Comparison of ENCODE assay signal across 8 cellular contexts in genomic region chr15:78149068-78149804, GRCh38. TPM values are rescaled to one million over a fixed set of nuclear protein-coding genes. Genes with fewer than 3 reads are reported as not detected.
DNase-seq lines count a peak whose midpoint lies in the region; ATAC-seq and TF ChIP-seq lines count a peak whose summit lies in the region.

TSS of gene IDH3A (plus strand) at chr15:78149362. CDS start at chr15:78149404, 42 bp downstream.

- no peaks in the 10 kb centered on the region for H3K9me3 ChIP-seq in SU-DHL-6 (ENCODE audit: insufficient read depth, low read length)
- H3K9me3 ChIP-seq in ovary, result no peaks in the 10 kb centered on the region
- H3K9me3 ChIP-seq in thymus (ENCODE audit: control insufficient read depth), result no peaks in the 10 kb centered on the region

- 0% methylated on average over 27 to 79 of the region's 79 CpGs for WGBS in ovary, 3 donors
- WGBS in thymus, result under 1% methylated on average over 79 of the region's 79 CpGs

- H3K36me3 Mint-ChIP-seq in activated naive CD8-positive, alpha-beta T cell treated with anti-CD3 and anti-CD28 coated beads, Interleukin-2, amount 10 ng/mL, durations not matched to agents 7 days and 5 days, result peaks cover 13% of the 10 kb centered on the region

- H3K27me3 Mint-ChIP-seq in activated naive CD8-positive, alpha-beta T cell treated with anti-CD3 and anti-CD28 coated beads, Interleukin-2, amount 10 ng/mL, durations not matched to agents 7 days and 5 days, result no peaks in the 10 kb centered on the region

- peak within 1 kb of the TSS; percentile 92 for H3K4me3 ChIP-seq in GM12865 (ENCODE audit: low read depth, low read length)
- H3K4me3 ChIP-seq in SU-DHL-6 (ENCODE audit: insufficient read depth, low read length, poor library complexity, severe bottlenecking), result peak within 1 kb of the TSS; percentile 98
- H3K4me3 ChIP-seq in ovary, result peak within 1 kb of the TSS; percentile 59
- peak within 1 kb of the TSS; percentile 94 for H3K4me3 ChIP-seq in thymus (ENCODE audit: low read length)

- no peaks in the 10 kb centered on the region for H3K36me3 ChIP-seq in SU-DHL-6 (ENCODE audit: low read length)
- no peaks in the 10 kb centered on the region for H3K36me3 ChIP-seq in ovary
- H3K36me3 ChIP-seq in thymus (ENCODE audit: control insufficient read depth, insufficient read depth), result peaks cover 7% of the 10 kb centered on the region

- peak within 1 kb of the TSS; percentile 96 for H3K4me3 Mint-ChIP-seq in activated naive CD8-positive, alpha-beta T cell treated with anti-CD3 and anti-CD28 coated beads, Interleukin-2, amount 10 ng/mL, durations not matched to agents 7 days and 5 days

- peak; percentile 82 for TF ChIP-seq POLR2A in ovary (IDR thresholded peaks at IDR 0.05)

- H2AFZ ChIP-seq in SU-DHL-6 (ENCODE audit: low read depth, low read length, severe bottlenecking), result peak within 1 kb of the TSS; percentile 76

- peak within 1 kb of the TSS; percentile 85 for H3K27ac Mint-ChIP-seq in activated naive CD8-positive, alpha-beta T cell treated with anti-CD3 and anti-CD28 coated beads, Interleukin-2, amount 10 ng/mL, durations not matched to agents 7 days and 5 days

- no peaks in the 10 kb centered on the region for H3K9me2 ChIP-seq in SU-DHL-6 (replicated peaks; ENCODE audit: insufficient read depth, low read length)

- peak; percentile 87 for ATAC-seq in HG02759 (IDR thresholded peaks at IDR 0.05; ENCODE audit: unreplicated experiment)
- ATAC-seq in activated naive CD8-positive, alpha-beta T cell treated with anti-CD3 and anti-CD28 coated beads, Interleukin-2, amount 10 ng/mL, durations not matched to agents 7 days and 5 days (ENCODE audit: low read depth), result peak; percentile 95

- no peaks in the 10 kb centered on the region for H3K9me3 Mint-ChIP-seq in activated naive CD8-positive, alpha-beta T cell treated with anti-CD3 and anti-CD28 coated beads, Interleukin-2, amount 10 ng/mL, durations not matched to agents 7 days and 5 days

- DNase-seq in GM12865 (ENCODE audit: low read depth), result peak; percentile 99
- peak; percentile 95 to 99 (median 98) for DNase-seq in NCI-H1417 (lab: John Stamatoyannopoulos, UW)
- DNase-seq in activated naive CD8-positive, alpha-beta T cell treated with anti-CD3 and anti-CD28 coated beads, Interleukin-2, amount 10 ng/mL, durations not matched to agents 7 days and 5 days, result peak; percentile 100
- DNase-seq in head of caudate nucleus, result peak; percentile 98 to 100 (median 100)
- peak; percentile 100 for DNase-seq in ovary

- H3K4me1 ChIP-seq in ovary (ENCODE audit: insufficient read depth) (no peaks in the 10 kb centered on the region), thymus (ENCODE audit: control insufficient read depth, insufficient read depth, low read length) (peaks cover 27% of the 10 kb centered on the region)

- H3K27me3 ChIP-seq in SU-DHL-6 (ENCODE audit: low read length) (no peaks in the 10 kb centered on the region), ovary (no peaks in the 10 kb centered on the region), thymus (ENCODE audit: control insufficient read depth, insufficient read depth) (no peaks in the 10 kb centered on the region)

- peak within 1 kb of the TSS; percentile 70 for H3K4me2 ChIP-seq in SU-DHL-6 (ENCODE audit: low read depth, low read length, poor library complexity, severe bottlenecking)

- TF ChIP-seq EP300 in ovary (IDR thresholded peaks at IDR 0.05), result no peak

- peak within 1 kb of the TSS; percentile 69 for H3K9ac ChIP-seq in SU-DHL-6 (ENCODE audit: low read length)

- TF ChIP-seq CTCF in GM12865 (IDR thresholded peaks at IDR 0.05; ENCODE audit: insufficient read depth, low read depth, low read length, missing control alignments) (no peak), SU-DHL-6 (IDR thresholded peaks at IDR 0.05; ENCODE audit: insufficient read depth, low read length, poor library complexity, severe bottlenecking) (no peak), ovary (IDR thresholded peaks at IDR 0.05) (no peak)

- H3K4me1 Mint-ChIP-seq in activated naive CD8-positive, alpha-beta T cell treated with anti-CD3 and anti-CD28 coated beads, Interleukin-2, amount 10 ng/mL, durations not matched to agents 7 days and 5 days, result peaks cover 38% of the 10 kb centered on the region

- POLR2A ChIA-PET in activated naive CD8-positive, alpha-beta T cell treated with anti-CD3 and anti-CD28 coated beads, Interleukin-2, amount 10 ng/mL, durations not matched to agents 7 days and 5 days (lab: Charles Lee), result interaction anchor here (0.7 to 2.3 kb wide), 11 partner anchors 8 to 818 kb away, joined by 3 to 16 read pairs (median 5); partner anchors contain the start of gene CIB2

- peaks cover 26% of the 10 kb centered on the region; the same call in 1 of the 2 replicates for H3K79me2 ChIP-seq in SU-DHL-6 (ENCODE audit: insufficient read depth, low read length)

- intact Hi-C loops in head of caudate nucleus (cut with DNase I) (no loop called here), ovary (cut with DNase I) (no loop called here)

- peak within 1 kb of the TSS; percentile 36; the same call in 1 of the 2 replicates for H3K27ac ChIP-seq in SU-DHL-6 (ENCODE audit: low read depth, low read length)
- H3K27ac ChIP-seq in ovary, result peak within 1 kb of the TSS; percentile 82 to 86
- H3K27ac ChIP-seq in thymus (ENCODE audit: low read depth), result peak within 1 kb of the TSS; percentile 82

- no peaks in the 10 kb centered on the region for H4K20me1 ChIP-seq in SU-DHL-6 (ENCODE audit: low read depth, low read length)

- H3F3A ChIP-seq in SU-DHL-6 (ENCODE audit: insufficient read depth), result 0 out of 2 replicates have a peak, but pooled peaks cover 6% of the 10 kb centered on the region

RNA-seq across cellular contexts. Expression of gene IDH3A, which starts in this region (rescaled TPM):
- total RNA-seq in activated naive CD8-positive, alpha-beta T cell treated with anti-CD3 and anti-CD28 coated beads, Interleukin-2, amount 10 ng/mL, durations not matched to agents 7 days and 5 days, result 10 to 100 TPM; 54.5 to 82.8 TPM
- total RNA-seq in ovary, result 10 to 100 TPM; 26.8 to 82.4 (median 63.8) TPM
- polyA plus RNA-seq in ovary (10 to 100 TPM; 19.4 to 58.6 TPM), thymus (45.7 TPM)

Comparison
In these comparisons a context has a peak if more than half of its experiments do, and no peak if none do; other contexts are left out.
1. Peak in every context shown above with its lines: DNase-seq, ATAC-seq, H3K4me3 ChIP-seq and H3K27ac ChIP-seq.